In the genomic region with DNA sequence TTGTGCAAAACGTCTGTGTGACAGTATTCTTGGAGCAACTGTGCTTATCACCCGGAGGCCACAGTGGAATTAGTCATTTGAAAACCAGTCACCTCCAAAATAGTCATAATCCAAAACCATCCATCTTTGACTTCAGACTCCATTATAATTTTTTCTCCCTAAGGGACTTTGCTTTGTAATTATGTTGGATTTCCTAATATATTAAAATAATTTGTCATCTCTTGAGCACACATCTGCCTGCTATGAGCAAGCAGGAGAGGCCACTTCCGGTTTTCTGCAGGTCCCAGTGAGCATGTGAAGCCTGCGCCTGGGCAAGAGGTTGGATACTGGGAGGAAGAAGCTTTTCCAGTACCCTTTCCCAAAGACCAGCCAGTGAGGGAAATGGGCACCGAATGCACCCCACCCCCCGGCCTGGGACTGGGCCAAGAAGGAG, we compare ENCODE assay signal across 19 cellular contexts. TPM values are rescaled to one million over a fixed set of nuclear protein-coding genes. Genes with fewer than 3 reads are reported as not detected.
DNase-seq lines count a peak whose midpoint lies in the region; ATAC-seq and TF ChIP-seq lines count a peak whose summit lies in the region.
"Had no signal": no experiment of that assay in that cellular context is flagged by ENCODE, and none has a peak within 500 bp of the region (broad histone marks: within the 10 kb centered on the region; RNA-seq: fewer than 3 reads in every experiment).

No MANE protein-coding gene starts in this region.

- H3K4me3 Mint-ChIP-seq in stimulated activated memory B cell treated with anti-CD40 and anti-IgM and Interleukin-4, amounts not matched to agents 10 μg/mL and 1 μg/mL and 100 μg/mL, for 72 hours, result no peak overlapping the region
- H3K4me3 Mint-ChIP-seq in stimulated activated naive CD8-positive, alpha-beta T cell treated with anti-CD3 and anti-CD28 coated beads, Interleukin-15, amount 100 ng/mL, for 72 hours, result no peak overlapping the region
- H3K4me3 Mint-ChIP-seq: natural killer cell; stimulated activated naive CD8-positive, alpha-beta T cell treated with anti-CD3 and anti-CD28 coated beads, Interleukin-15, Interleukin-2, amounts not matched to agents 100 ng/mL and 50 ng/mL, for 24 hours had no signal

- POLR2A ChIA-PET in PC-9 (lab: Charles Lee; ENCODE audit: unreplicated experiment), result no interaction called here

- BruUV-seq in PC-9 (replicated peaks; lab: Mats Ljungman, UMichigan), result no TSS peak

- ATAC-seq in stimulated activated memory B cell treated with anti-CD40 and anti-IgM and Interleukin-4, amounts not matched to agents 10 μg/mL and 1 μg/mL and 100 μg/mL, for 72 hours, result no peak
- ATAC-seq in GM21528 (IDR thresholded peaks at IDR 0.05; ENCODE audit: low FRiP score, unreplicated experiment), result no peak
- ATAC-seq in stimulated activated naive CD8-positive, alpha-beta T cell treated with anti-CD3 and anti-CD28 coated beads, Interleukin-15, amount 100 ng/mL, for 72 hours, result no peak
- ATAC-seq in HG02981 (IDR thresholded peaks at IDR 0.05; ENCODE audit: unreplicated experiment), result no peak
- ATAC-seq: natural killer cell, right lobe of liver had no signal

- H3F3A ChIP-seq in PC-9 (ENCODE audit: insufficient read depth, low read depth), result peaks cover 59% of the 10 kb centered on the region

- H3K4me2 ChIP-seq in PC-9, result 0 out of 2 replicates have a peak overlapping the region, but pooled peaks have one; percentile 19

- no peaks in the 10 kb centered on the region for H3K36me3 ChIP-seq in PC-9 (ENCODE audit: low read depth)
- H3K36me3 ChIP-seq: brain microvascular endothelial cell, right lobe of liver had no signal

- no peak overlapping the region for H2AFZ ChIP-seq in PC-9

- no peaks in the 10 kb centered on the region for H3K27me3 Mint-ChIP-seq in stimulated activated memory B cell treated with anti-CD40 and anti-IgM and Interleukin-4, amounts not matched to agents 10 μg/mL and 1 μg/mL and 100 μg/mL, for 72 hours
- H3K27me3 Mint-ChIP-seq in stimulated activated naive CD8-positive, alpha-beta T cell treated with anti-CD3 and anti-CD28 coated beads, Interleukin-15, amount 100 ng/mL, for 72 hours, result no peaks in the 10 kb centered on the region
- H3K27me3 Mint-ChIP-seq: IgD-negative memory B cell; stimulated activated naive CD8-positive, alpha-beta T cell treated with anti-CD3 and anti-CD28 coated beads, Interleukin-15, Interleukin-2, amounts not matched to agents 100 ng/mL and 50 ng/mL, for 24 hours had no signal

- H3K27ac ChIP-seq in PC-9 (peak overlapping the region; percentile 41; the same call in 1 of the 2 replicates), epithelial cell of prostate (peak overlapping the region; percentile 27)
- H3K27ac ChIP-seq: brain microvascular endothelial cell, right lobe of liver had no signal

- peaks cover 62% of the 10 kb centered on the region for H3K4me1 ChIP-seq in PC-9 (replicated peaks; ENCODE audit: insufficient read depth)

- no peaks in the 10 kb centered on the region for H3K9me3 ChIP-seq in PC-9 (ENCODE audit: insufficient read depth, low read depth)
- H3K9me3 ChIP-seq: right lobe of liver had no signal

- H3K36me3 Mint-ChIP-seq in stimulated activated memory B cell treated with anti-CD40 and anti-IgM and Interleukin-4, amounts not matched to agents 10 μg/mL and 1 μg/mL and 100 μg/mL, for 72 hours, result peaks cover 10% of the 10 kb centered on the region
- H3K36me3 Mint-ChIP-seq: natural killer cell had no signal

- peak overlapping the region; percentile 67 for H3K27ac Mint-ChIP-seq in stimulated activated memory B cell treated with anti-CD40 and anti-IgM and Interleukin-4, amounts not matched to agents 10 μg/mL and 1 μg/mL and 100 μg/mL, for 72 hours
- peak overlapping the region in 1 of 2 donors; percentile 33 for H3K27ac Mint-ChIP-seq in stimulated activated naive CD8-positive, alpha-beta T cell treated with anti-CD3 and anti-CD28 coated beads, Interleukin-15, amount 100 ng/mL, for 72 hours

- H3K9me2 ChIP-seq in PC-9 (ENCODE audit: insufficient read depth), result no peaks in the 10 kb centered on the region

- H3K79me2 ChIP-seq in PC-9 (ENCODE audit: low read depth), result peaks cover 100% of the 10 kb centered on the region

- H3K4me1 Mint-ChIP-seq in stimulated activated memory B cell treated with anti-CD40 and anti-IgM and Interleukin-4, amounts not matched to agents 10 μg/mL and 1 μg/mL and 100 μg/mL, for 72 hours, result peaks cover 84% of the 10 kb centered on the region
- H3K4me1 Mint-ChIP-seq in stimulated activated naive CD8-positive, alpha-beta T cell treated with anti-CD3 and anti-CD28 coated beads, Interleukin-15, amount 100 ng/mL, for 72 hours, result peaks cover 97% of the 10 kb centered on the region

- CTCF ChIA-PET in PC-9 (lab: Charles Lee), result no interaction called here

- DNase-seq in GM03348 (ENCODE audit: low spot score) (peak; percentile 61), PC-9 (no peak), epithelial cell of prostate (ENCODE audit: low read depth, low spot score) (no peak)
- DNase-seq in stimulated activated naive CD8-positive, alpha-beta T cell treated with anti-CD3 and anti-CD28 coated beads, Interleukin-15, amount 100 ng/mL, for 72 hours, result no peak
- DNase-seq: activated CD8-positive, alpha-beta memory T cell treated with anti-CD3 and anti-CD28 coated beads for 24 hours; activated naive CD4-positive, alpha-beta T cell treated with Interleukin-2 at 50 U/mL for 16 hours; brain microvascular endothelial cell; head of caudate nucleus; natural killer cell; NCI-H1694; NCI-H510A; right lobe of liver; SHP77; T1000 had no signal

- peaks cover 83% of the 10 kb centered on the region for H4K20me1 ChIP-seq in PC-9 (ENCODE audit: insufficient read depth)

- H3K4me3 ChIP-seq in PC-9, result no peak overlapping the region
- H3K4me3 ChIP-seq: right lobe of liver had no signal

- no peak for TF ChIP-seq CTCF in PC-9 (conservative IDR thresholded peaks at IDR 0.05)

- intact Hi-C loops in PC-9 (cut with micrococcal nuclease; ENCODE audit: unreplicated experiment), result no loop called here

- no peaks in the 10 kb centered on the region for H3K9me3 Mint-ChIP-seq in stimulated activated memory B cell treated with anti-CD40 and anti-IgM and Interleukin-4, amounts not matched to agents 10 μg/mL and 1 μg/mL and 100 μg/mL, for 72 hours
- no peaks in the 10 kb centered on the region for H3K9me3 Mint-ChIP-seq in stimulated activated naive CD8-positive, alpha-beta T cell treated with anti-CD3 and anti-CD28 coated beads, Interleukin-15, amount 100 ng/mL, for 72 hours
- H3K9me3 Mint-ChIP-seq: IgD-negative memory B cell; natural killer cell; stimulated activated naive CD8-positive, alpha-beta T cell treated with anti-CD3 and anti-CD28 coated beads, Interleukin-15, Interleukin-2, amounts not matched to agents 100 ng/mL and 50 ng/mL, for 24 hours had no signal

- no peaks in the 10 kb centered on the region for H3K27me3 ChIP-seq in PC-9 (ENCODE audit: insufficient read depth, low read depth)
- H3K27me3 ChIP-seq: brain microvascular endothelial cell, right lobe of liver had no signal

RNA-seq across cellular contexts. Expression of a gene that starts 57.7 kb away (rescaled TPM):
- total RNA-seq in PC-9 (2021), result 39.9 and 40.5 TPM in 2 replicates
